In genomic region chr22:42959472-42960145, GRCh38 we compare ENCODE assay signal across 1 cellular context.
TF ChIP-seq lines count a peak whose summit lies in the region.

No MANE protein-coding gene starts in this region.

TF ChIP-seq in neural cell, 6 proteins besides CTCF, POLR2A, EP300 and RAD21 (continued from another document):
- TF ChIP-seq REST (IDR thresholded peaks at IDR 0.05; ENCODE audit: borderline replicate concordance) (no peak), MXI1 (conservative IDR thresholded peaks at IDR 0.05; ENCODE audit: poor library complexity, severe bottlenecking) (no peak)
